In the genomic region with DNA sequence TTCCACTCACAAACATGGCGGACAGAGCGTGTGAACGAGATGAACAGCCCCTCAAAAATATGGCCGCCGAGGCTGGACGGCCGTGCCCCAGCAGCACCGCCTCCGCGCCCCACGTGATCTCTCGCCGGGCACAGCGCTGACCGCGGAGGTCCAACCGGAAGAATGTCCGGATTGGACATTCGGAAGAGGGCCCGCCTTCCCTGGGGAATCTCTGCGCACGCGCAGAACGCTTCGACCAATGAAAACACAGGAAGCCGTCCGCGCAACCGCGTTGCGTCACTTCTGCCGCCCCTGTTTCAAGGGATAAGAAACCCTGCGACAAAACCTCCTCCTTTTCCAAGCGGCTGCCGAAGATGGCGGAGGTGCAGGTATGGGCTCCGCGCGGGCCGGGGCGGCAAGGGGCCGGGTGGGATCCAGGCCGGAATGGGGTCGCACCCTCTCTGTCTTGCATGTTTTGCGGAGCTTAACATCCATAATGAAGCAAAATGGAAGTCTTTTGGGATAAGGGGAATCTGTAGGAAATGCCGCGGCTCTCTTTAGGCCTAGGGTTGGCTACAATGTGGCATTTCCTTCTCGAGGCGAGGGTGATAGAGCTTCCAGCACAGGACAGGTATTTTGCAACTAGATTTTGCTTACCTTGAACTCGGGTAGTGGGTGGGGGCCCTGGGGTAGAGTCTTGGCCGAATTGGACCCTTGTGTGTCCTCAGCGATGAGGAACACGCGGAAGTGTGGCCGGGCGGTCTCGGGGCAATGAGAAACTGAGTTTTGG, we compare ENCODE assay signal across 8 cellular contexts. TPM values are rescaled to one million over a fixed set of nuclear protein-coding genes. Genes with fewer than 3 reads are reported as not detected.
DNase-seq lines count a peak whose midpoint lies in the region; ATAC-seq and TF ChIP-seq lines count a peak whose summit lies in the region.

A gene (plus strand): TSS at position 332 of the 769 bp plus-strand sequence. CDS start 22 bp downstream, at position 354.

- ATAC-seq in GM23338, result peak; percentile 82
- peak; percentile 92 to 93 for ATAC-seq in naive B cell (ENCODE audit: low read depth in 2 of 2)
- ATAC-seq in stimulated activated memory B cell treated with anti-CD40 and anti-IgM and Interleukin-4, amounts not matched to agents 10 μg/mL and 1 μg/mL and 100 μg/mL, for 72 hours, result peak; percentile 98

- H3K27ac Mint-ChIP-seq in GM23338, result peak within 1 kb of the TSS; percentile 99
- H3K27ac Mint-ChIP-seq in naive B cell, result peak within 1 kb of the TSS; percentile 92 to 99 (median 96)
- peak within 1 kb of the TSS; percentile 98 for H3K27ac Mint-ChIP-seq in stimulated activated memory B cell treated with anti-CD40 and anti-IgM and Interleukin-4, amounts not matched to agents 10 μg/mL and 1 μg/mL and 100 μg/mL, for 72 hours

- peak within 1 kb of the TSS; percentile 98 for H3K4me3 Mint-ChIP-seq in GM23338
- peak within 1 kb of the TSS; percentile 85 to 99 (median 97) for H3K4me3 Mint-ChIP-seq in naive B cell
- H3K4me3 Mint-ChIP-seq in stimulated activated memory B cell treated with anti-CD40 and anti-IgM and Interleukin-4, amounts not matched to agents 10 μg/mL and 1 μg/mL and 100 μg/mL, for 72 hours, result peak within 1 kb of the TSS; percentile 99

- H3K9me3 Mint-ChIP-seq in GM23338, result peaks cover 14% of the 10 kb centered on the region
- no peaks in the 10 kb centered on the region for H3K9me3 Mint-ChIP-seq in naive B cell
- H3K9me3 Mint-ChIP-seq in stimulated activated memory B cell treated with anti-CD40 and anti-IgM and Interleukin-4, amounts not matched to agents 10 μg/mL and 1 μg/mL and 100 μg/mL, for 72 hours, result no peaks in the 10 kb centered on the region

- peaks cover 50% of the 10 kb centered on the region for H3F3A ChIP-seq in DOHH2 (ENCODE audit: control insufficient read depth, insufficient read depth)
- H3F3A ChIP-seq in GM23338 (replicated peaks; ENCODE audit: low read depth), result peaks cover 51% of the 10 kb centered on the region

- peaks cover 27% of the 10 kb centered on the region for H4K20me1 ChIP-seq in DOHH2 (ENCODE audit: control insufficient read depth, insufficient read depth, low read depth, low read length)
- H4K20me1 ChIP-seq in GM23338 (replicated peaks; ENCODE audit: insufficient read depth), result peaks cover 23% of the 10 kb centered on the region

- H3K4me1 Mint-ChIP-seq in GM23338 (peaks cover 13% of the 10 kb centered on the region; the same call in 2 of the 3 replicates), naive B cell (peaks cover 16 to 44% (median 37%) of the 10 kb centered on the region in 3 donors)
- peaks cover 43% of the 10 kb centered on the region for H3K4me1 Mint-ChIP-seq in stimulated activated memory B cell treated with anti-CD40 and anti-IgM and Interleukin-4, amounts not matched to agents 10 μg/mL and 1 μg/mL and 100 μg/mL, for 72 hours

- TF ChIP-seq CTCF in DOHH2 (IDR thresholded peaks at IDR 0.05; ENCODE audit: low read depth, low read length, poor library complexity, severe bottlenecking), result no peak
- no peak for TF ChIP-seq CTCF in GM23338 (conservative IDR thresholded peaks at IDR 0.05; ENCODE audit: low read depth in 2 of 2)

- no peak within 1 kb of the TSS for H2AFZ ChIP-seq in GM23338

- H3K4me3 ChIP-seq in DOHH2 (ENCODE audit: low read length) (peak within 1 kb of the TSS; percentile 98), GM23338 (peak within 1 kb of the TSS; percentile 95)

- H3K36me3 ChIP-seq in DOHH2 (ENCODE audit: control insufficient read depth, low read length) (peaks cover 51% of the 10 kb centered on the region), GM23338 (ENCODE audit: insufficient read depth) (peaks cover 40% of the 10 kb centered on the region)

- H3K79me2 ChIP-seq in DOHH2 (ENCODE audit: control insufficient read depth, low read length) (peaks cover 37% of the 10 kb centered on the region), GM23338 (replicated peaks; ENCODE audit: insufficient read depth) (peaks cover 31% of the 10 kb centered on the region)

- DNase-seq in GM23338 (ENCODE audit: low spot score) (peak; percentile 99), LHCN-M2 (ENCODE audit: low read depth) (peak; percentile 99), RPMI8226 (peak; percentile 98), fibroblast of gingiva (ENCODE audit: low read depth) (peak; percentile 99), naive B cell (peak; percentile 100)
- peak; percentile 99 for DNase-seq in activated T-helper 1 cell treated with anti-CD3 and anti-CD28 coated beads, Interleukin-2, amount 50 U/mL, for 16 hours (ENCODE audit: low read depth in 1 of 2, low spot score in 1 of 2)

- H3K9me2 ChIP-seq in DOHH2 (replicated peaks; ENCODE audit: control insufficient read depth, low read length) (no peaks in the 10 kb centered on the region), GM23338 (ENCODE audit: insufficient read depth) (no peaks in the 10 kb centered on the region)

- H3K36me3 Mint-ChIP-seq in GM23338 (ENCODE audit: low read depth) (peaks cover 52% of the 10 kb centered on the region), naive B cell (peaks cover 6 to 10% of the 10 kb centered on the region in 2 donors)
- H3K36me3 Mint-ChIP-seq in stimulated activated memory B cell treated with anti-CD40 and anti-IgM and Interleukin-4, amounts not matched to agents 10 μg/mL and 1 μg/mL and 100 μg/mL, for 72 hours, result peaks cover 49% of the 10 kb centered on the region

- H3K27ac ChIP-seq in DOHH2 (ENCODE audit: low read depth, low read length) (peak within 1 kb of the TSS; percentile 95), GM23338 (ENCODE audit: low read depth) (peak within 1 kb of the TSS; percentile 100)

- no peaks in the 10 kb centered on the region for H3K9me3 ChIP-seq in DOHH2 (ENCODE audit: control insufficient read depth, insufficient read depth, low read length)

- H3K27me3 Mint-ChIP-seq in GM23338 (ENCODE audit: insufficient read depth, low read depth, poor library complexity) (peaks cover 51% of the 10 kb centered on the region), naive B cell (no peaks in the 10 kb centered on the region)
- H3K27me3 Mint-ChIP-seq in stimulated activated memory B cell treated with anti-CD40 and anti-IgM and Interleukin-4, amounts not matched to agents 10 μg/mL and 1 μg/mL and 100 μg/mL, for 72 hours, result no peaks in the 10 kb centered on the region

- peak within 1 kb of the TSS; percentile 98 for H3K4me2 ChIP-seq in DOHH2 (ENCODE audit: low read length)
- H3K4me2 ChIP-seq in GM23338, result peak within 1 kb of the TSS; percentile 96

- H3K27me3 ChIP-seq in DOHH2 (ENCODE audit: control insufficient read depth, low read length), result no peaks in the 10 kb centered on the region
- H3K27me3 ChIP-seq in GM23338 (ENCODE audit: insufficient read depth), result no peaks in the 10 kb centered on the region

- peaks cover 42% of the 10 kb centered on the region for H3K4me1 ChIP-seq in DOHH2 (ENCODE audit: control insufficient read depth, low read length)
- peaks cover 10% of the 10 kb centered on the region; the same call in 1 of the 2 replicates for H3K4me1 ChIP-seq in GM23338 (ENCODE audit: insufficient read depth)

TF ChIP-seq in GM23338, 12 proteins besides CTCF, POLR2A, EP300 and RAD21:
- TF ChIP-seq ZNF331 (CRISPR knock-in tag; IDR thresholded peaks at IDR 0.05; ENCODE audit: low read depth), result no peak
- TF ChIP-seq, protein P1, sequence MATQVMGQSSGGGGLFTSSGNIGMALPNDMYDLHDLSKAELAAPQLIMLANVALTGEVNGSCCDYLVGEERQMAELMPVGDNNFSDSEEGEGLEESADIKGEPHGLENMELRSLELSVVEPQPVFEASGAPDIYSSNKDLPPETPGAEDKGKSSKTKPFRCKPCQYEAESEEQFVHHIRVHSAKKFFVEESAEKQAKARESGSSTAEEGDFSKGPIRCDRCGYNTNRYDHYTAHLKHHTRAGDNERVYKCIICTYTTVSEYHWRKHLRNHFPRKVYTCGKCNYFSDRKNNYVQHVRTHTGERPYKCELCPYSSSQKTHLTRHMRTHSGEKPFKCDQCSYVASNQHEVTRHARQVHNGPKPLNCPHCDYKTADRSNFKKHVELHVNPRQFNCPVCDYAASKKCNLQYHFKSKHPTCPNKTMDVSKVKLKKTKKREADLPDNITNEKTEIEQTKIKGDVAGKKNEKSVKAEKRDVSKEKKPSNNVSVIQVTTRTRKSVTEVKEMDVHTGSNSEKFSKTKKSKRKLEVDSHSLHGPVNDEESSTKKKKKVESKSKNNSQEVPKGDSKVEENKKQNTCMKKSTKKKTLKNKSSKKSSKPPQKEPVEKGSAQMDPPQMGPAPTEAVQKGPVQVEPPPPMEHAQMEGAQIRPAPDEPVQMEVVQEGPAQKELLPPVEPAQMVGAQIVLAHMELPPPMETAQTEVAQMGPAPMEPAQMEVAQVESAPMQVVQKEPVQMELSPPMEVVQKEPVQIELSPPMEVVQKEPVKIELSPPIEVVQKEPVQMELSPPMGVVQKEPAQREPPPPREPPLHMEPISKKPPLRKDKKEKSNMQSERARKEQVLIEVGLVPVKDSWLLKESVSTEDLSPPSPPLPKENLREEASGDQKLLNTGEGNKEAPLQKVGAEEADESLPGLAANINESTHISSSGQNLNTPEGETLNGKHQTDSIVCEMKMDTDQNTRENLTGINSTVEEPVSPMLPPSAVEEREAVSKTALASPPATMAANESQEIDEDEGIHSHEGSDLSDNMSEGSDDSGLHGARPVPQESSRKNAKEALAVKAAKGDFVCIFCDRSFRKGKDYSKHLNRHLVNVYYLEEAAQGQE (IDR thresholded peaks at IDR 0.05; ENCODE audit: unreplicated experiment), result peak; percentile 35
- no peak for TF ChIP-seq JUNB (IDR thresholded peaks at IDR 0.05; ENCODE audit: unreplicated experiment)
- TF ChIP-seq, protein P2, sequence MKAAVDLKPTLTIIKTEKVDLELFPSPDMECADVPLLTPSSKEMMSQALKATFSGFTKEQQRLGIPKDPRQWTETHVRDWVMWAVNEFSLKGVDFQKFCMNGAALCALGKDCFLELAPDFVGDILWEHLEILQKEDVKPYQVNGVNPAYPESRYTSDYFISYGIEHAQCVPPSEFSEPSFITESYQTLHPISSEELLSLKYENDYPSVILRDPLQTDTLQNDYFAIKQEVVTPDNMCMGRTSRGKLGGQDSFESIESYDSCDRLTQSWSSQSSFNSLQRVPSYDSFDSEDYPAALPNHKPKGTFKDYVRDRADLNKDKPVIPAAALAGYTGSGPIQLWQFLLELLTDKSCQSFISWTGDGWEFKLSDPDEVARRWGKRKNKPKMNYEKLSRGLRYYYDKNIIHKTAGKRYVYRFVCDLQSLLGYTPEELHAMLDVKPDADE (IDR thresholded peaks at IDR 0.05), result peak; percentile 85
- TF ChIP-seq POLR2AphosphoS5 (IDR thresholded peaks at IDR 0.05; ENCODE audit: low read depth), result peak; percentile 100
- peak; percentile 95 for TF ChIP-seq CREB1 (CRISPR knock-in tag; IDR thresholded peaks at IDR 0.05; ENCODE audit: low read depth)

RNA-seq across cellular contexts. Expression of the gene that starts here (rescaled TPM):
- total RNA-seq in GM23338 (2014; rRNA removed; shearing (Covaris generic)), result 2,007 and 2,412 TPM in 2 replicates
- 2,105 and 2,261 TPM in 2 replicates for polyA plus RNA-seq in GM23338 (2016; fragmentation: Nextera tagmentation; extraction: Ambion mirVana)
- 1,577 and 2,027 TPM in 2 replicates for total RNA-seq in LHCN-M2 (2014; rRNA removed)
- polyA plus RNA-seq in LHCN-M2 (2012), result 4,334 TPM
- polyA plus RNA-seq in naive B cell (ENCODE audit: low read depth in 6 of 6), result 1,000 to 10,000 TPM; 1,519 to 3,103 (median 2,606) TPM

Comparison
In these comparisons a context has a peak if more than half of its experiments do, and no peak if none do; other contexts are left out.
1. Peak in every context shown above with its lines: DNase-seq, ATAC-seq, H3K4me3 ChIP-seq and H3K27ac ChIP-seq.